15 cellular contexts compared by ENCODE assay signal in genomic region chr4:183437452-183437851, GRCh38.
"Had no signal": no experiment of that assay in that cellular context is flagged by ENCODE, and none has a peak within 500 bp of the region (broad histone marks: within the 10 kb centered on the region; RNA-seq: fewer than 3 reads in every experiment).

No MANE protein-coding gene starts in this region.

- H3K27ac ChIP-seq: heart left ventricle, lower lobe of right lung, neutrophil, right atrium auricular region had no signal

- H3K4me3 Mint-ChIP-seq: activated naive CD8-positive, alpha-beta T cell treated with anti-CD3 and anti-CD28 coated beads for 36 hours; naive thymus-derived CD8-positive, alpha-beta T cell; stimulated activated memory B cell treated with anti-CD40 and anti-IgM and Interleukin-4, amounts not matched to agents 10 μg/mL and 1 μg/mL and 100 μg/mL, for 72 hours had no signal

- DNase-seq: activated CD4-positive, alpha-beta T cell treated with anti-CD3 and anti-CD28 coated beads for 1 hour; activated CD4-positive, alpha-beta T cell treated with anti-CD3 and anti-CD28 coated beads, Interleukin-2, amount 50 U/mL, for 48 hours; activated gamma-delta T cell treated with Interleukin-2 at 50 U/mL for 16 hours; activated naive CD8-positive, alpha-beta T cell treated with anti-CD3 and anti-CD28 coated beads for 36 hours; activated T-cell treated with anti-CD3 and anti-CD28 coated beads, Interleukin-2, amount 50 U/mL, for 48 hours; anterior cingulate cortex; foreskin melanocyte; heart left ventricle; lower lobe of right lung; naive thymus-derived CD8-positive, alpha-beta T cell; posterior cingulate gyrus; T-helper 9 cell had no signal

- H3K27me3 ChIP-seq: heart left ventricle, neutrophil, right atrium auricular region had no signal

- H3K36me3 ChIP-seq: heart left ventricle, lower lobe of right lung, neutrophil, right atrium auricular region had no signal

- H3K4me1 ChIP-seq: lower lobe of right lung, right atrium auricular region had no signal

- H3K4me1 Mint-ChIP-seq: stimulated activated memory B cell treated with anti-CD40 and anti-IgM and Interleukin-4, amounts not matched to agents 10 μg/mL and 1 μg/mL and 100 μg/mL, for 72 hours had no signal

- H3K36me3 Mint-ChIP-seq: activated naive CD8-positive, alpha-beta T cell treated with anti-CD3 and anti-CD28 coated beads for 36 hours; naive thymus-derived CD8-positive, alpha-beta T cell; stimulated activated memory B cell treated with anti-CD40 and anti-IgM and Interleukin-4, amounts not matched to agents 10 μg/mL and 1 μg/mL and 100 μg/mL, for 72 hours had no signal

- H3K9me3 ChIP-seq: heart left ventricle, lower lobe of right lung, neutrophil, right atrium auricular region had no signal

- ATAC-seq: heart left ventricle; lower lobe of right lung; naive thymus-derived CD8-positive, alpha-beta T cell; stimulated activated memory B cell treated with anti-CD40 and anti-IgM and Interleukin-4, amounts not matched to agents 10 μg/mL and 1 μg/mL and 100 μg/mL, for 72 hours had no signal

- H3K9me3 Mint-ChIP-seq: activated naive CD8-positive, alpha-beta T cell treated with anti-CD3 and anti-CD28 coated beads for 36 hours; naive thymus-derived CD8-positive, alpha-beta T cell; stimulated activated memory B cell treated with anti-CD40 and anti-IgM and Interleukin-4, amounts not matched to agents 10 μg/mL and 1 μg/mL and 100 μg/mL, for 72 hours had no signal

- H3K27ac Mint-ChIP-seq: activated naive CD8-positive, alpha-beta T cell treated with anti-CD3 and anti-CD28 coated beads for 36 hours; stimulated activated memory B cell treated with anti-CD40 and anti-IgM and Interleukin-4, amounts not matched to agents 10 μg/mL and 1 μg/mL and 100 μg/mL, for 72 hours had no signal

- H3K27me3 Mint-ChIP-seq: activated naive CD8-positive, alpha-beta T cell treated with anti-CD3 and anti-CD28 coated beads for 36 hours; naive thymus-derived CD8-positive, alpha-beta T cell had no signal

- H3K4me3 ChIP-seq: heart left ventricle, lower lobe of right lung, right atrium auricular region had no signal
